ENCODE assay signal across 24 cellular contexts in genomic region chr14:75769047-75769685, GRCh38.
DNase-seq lines count a peak whose midpoint lies in the region; ATAC-seq, FAIRE-seq and TF ChIP-seq lines count a peak whose summit lies in the region.
"Had no signal": no experiment of that assay in that cellular context is flagged by ENCODE, and none has a peak within 500 bp of the region (broad histone marks: within the 10 kb centered on the region; RNA-seq: fewer than 3 reads in every experiment).

No MANE protein-coding gene starts in this region.

- no peak overlapping the region for H2AFZ ChIP-seq in astrocyte (ENCODE audit: low read depth, low read length)

- no peak for DNase-seq in activated T-cell treated with anti-CD3 and anti-CD28 coated beads, Interleukin-2, amount 50 U/mL, for 72 hours
- no peak for DNase-seq in activated T-cell treated with anti-CD3 and anti-CD28 coated beads, Interleukin-2, amount 50 U/mL, for 24 hours
- DNase-seq in astrocyte (ENCODE audit: low read depth) = peak; percentile 72
- peak; percentile 2 for DNase-seq in kidney glomerular epithelial cell (lab: John Stamatoyannopoulos, UW)
- DNase-seq in aorta = no peak
- DNase-seq in NCI-H2196 treated with DMSO at 0.1 percent for 48 hours (lab: John Stamatoyannopoulos, UW; ENCODE audit: unreplicated experiment) = no peak
- DNase-seq in activated naive CD4-positive, alpha-beta T cell (lab: John Stamatoyannopoulos, UW) = no peak
- DNase-seq: 8988T; activated CD4-positive, alpha-beta T cell treated with anti-CD3 and anti-CD28 coated beads, Interleukin-2, amount 10 ng/mL, durations not matched to agents 24 days and 14 days; activated naive CD4-positive, alpha-beta T cell treated with anti-CD3 and anti-CD28 coated beads, Interleukin-2, amount 50 U/mL, for 16 hours; body of pancreas; HFFc6; islet precursor cell; midbrain; NCI-H1417; NCI-H2081; pancreas; right cardiac atrium; upper lobe of right lung had no signal

- no peaks in the 10 kb centered on the region for H3K9me3 Mint-ChIP-seq in activated T-cell treated with anti-CD3 and anti-CD28 coated beads, Interleukin-2, amount 50 U/mL, for 72 hours
- H3K9me3 Mint-ChIP-seq in activated T-cell treated with anti-CD3 and anti-CD28 coated beads, Interleukin-2, amount 50 U/mL, for 24 hours = no peaks in the 10 kb centered on the region
- no peaks in the 10 kb centered on the region for H3K9me3 Mint-ChIP-seq in astrocyte (ENCODE audit: unreplicated experiment)
- H3K9me3 Mint-ChIP-seq: activated CD4-positive, alpha-beta T cell treated with anti-CD3 and anti-CD28 coated beads, Interleukin-2, amount 10 ng/mL, durations not matched to agents 24 days and 14 days; HFFc6; natural killer cell treated with Interleukin-12 subunit alpha and Interleukin-12 subunit beta and Interleukin-15 and Interleukin-18, amount 100 ng/mL, for 72 hours; T-helper 2 cell treated with Interferon-gamma antibody and Interleukin-4, amounts not matched to agents 5 μg/mL and 100 μg/mL, for 36 hours had no signal

- H3K9ac ChIP-seq in astrocyte (ENCODE audit: low read length) = peak overlapping the region; percentile 17

- ATAC-seq in activated T-cell treated with anti-CD3 and anti-CD28 coated beads, Interleukin-2, amount 50 U/mL, for 72 hours (replicated peaks in 1 of 2) = peak; percentile 22 to 80
- ATAC-seq in aorta (ENCODE audit: low FRiP score) = peak; percentile 36
- no peak for ATAC-seq in GM18502 (IDR thresholded peaks at IDR 0.05; ENCODE audit: poor library complexity, unreplicated experiment)
- ATAC-seq: body of pancreas, pancreas, right cardiac atrium, upper lobe of right lung had no signal

- 36 to 39% methylated on average over 9 of the region's 9 CpGs for WGBS in aorta, 2 donors

- TF ChIP-seq CTCF in astrocyte (IDR thresholded peaks at IDR 0.05; ENCODE audit: insufficient read depth, low read depth, low read length) = no peak

- H3K4me1 ChIP-seq in astrocyte (ENCODE audit: insufficient read depth, low read length) (peaks cover 12% of the 10 kb centered on the region), aorta (ENCODE audit: control insufficient read depth in 1 of 2, insufficient read depth in 2 of 2, low read length in 2 of 2) (peaks cover 4 to 5% of the 10 kb centered on the region in 2 donors)
- H3K4me1 ChIP-seq: body of pancreas, pancreas, upper lobe of right lung had no signal

- H3K27ac ChIP-seq in astrocyte (ENCODE audit: low read depth, low read length) = peak overlapping the region; percentile 56
- no peak overlapping the region for H3K27ac ChIP-seq in aorta (ENCODE audit: low read depth in 1 of 2, low read length in 2 of 2)
- H3K27ac ChIP-seq: body of pancreas, pancreas, upper lobe of right lung had no signal

- H3K4me3 Mint-ChIP-seq in activated T-cell treated with anti-CD3 and anti-CD28 coated beads, Interleukin-2, amount 50 U/mL, for 72 hours = no peak overlapping the region
- H3K4me3 Mint-ChIP-seq in activated T-cell treated with anti-CD3 and anti-CD28 coated beads, Interleukin-2, amount 50 U/mL, for 24 hours = no peak overlapping the region
- no peak overlapping the region for H3K4me3 Mint-ChIP-seq in astrocyte (ENCODE audit: unreplicated experiment)
- H3K4me3 Mint-ChIP-seq: activated CD4-positive, alpha-beta T cell treated with anti-CD3 and anti-CD28 coated beads, Interleukin-2, amount 10 ng/mL, durations not matched to agents 24 days and 14 days; B cell; HFFc6; natural killer cell treated with Interleukin-12 subunit alpha and Interleukin-12 subunit beta and Interleukin-15 and Interleukin-18, amount 100 ng/mL, for 72 hours; T-helper 2 cell treated with Interferon-gamma antibody and Interleukin-4, amounts not matched to agents 5 μg/mL and 100 μg/mL, for 36 hours had no signal

- no peak overlapping the region for H3K27ac Mint-ChIP-seq in activated T-cell treated with anti-CD3 and anti-CD28 coated beads, Interleukin-2, amount 50 U/mL, for 72 hours
- H3K27ac Mint-ChIP-seq in activated T-cell treated with anti-CD3 and anti-CD28 coated beads, Interleukin-2, amount 50 U/mL, for 24 hours = no peak overlapping the region
- H3K27ac Mint-ChIP-seq in astrocyte (ENCODE audit: unreplicated experiment) = no peak overlapping the region
- H3K27ac Mint-ChIP-seq: activated CD4-positive, alpha-beta T cell treated with anti-CD3 and anti-CD28 coated beads, Interleukin-2, amount 10 ng/mL, durations not matched to agents 24 days and 14 days; B cell; HFFc6; natural killer cell treated with Interleukin-12 subunit alpha and Interleukin-12 subunit beta and Interleukin-15 and Interleukin-18, amount 100 ng/mL, for 72 hours; T-helper 2 cell treated with Interferon-gamma antibody and Interleukin-4, amounts not matched to agents 5 μg/mL and 100 μg/mL, for 36 hours had no signal

- H3K79me2 ChIP-seq in astrocyte (ENCODE audit: insufficient read depth, low read length) = no peaks in the 10 kb centered on the region

- no peak overlapping the region for H3K4me3 ChIP-seq in astrocyte (ENCODE audit: insufficient read depth, low read depth, low read length)
- H3K4me3 ChIP-seq in aorta (ENCODE audit: low read length in 2 of 2) = no peak overlapping the region
- H3K4me3 ChIP-seq: body of pancreas, pancreas, upper lobe of right lung had no signal

- H3K4me1 Mint-ChIP-seq in activated T-cell treated with anti-CD3 and anti-CD28 coated beads, Interleukin-2, amount 50 U/mL, for 72 hours (ENCODE audit: low read depth) = no peaks in the 10 kb centered on the region
- H3K4me1 Mint-ChIP-seq in activated T-cell treated with anti-CD3 and anti-CD28 coated beads, Interleukin-2, amount 50 U/mL, for 24 hours (ENCODE audit: low read depth) = no peaks in the 10 kb centered on the region
- no peaks in the 10 kb centered on the region for H3K4me1 Mint-ChIP-seq in astrocyte (ENCODE audit: low read depth, unreplicated experiment)
- H3K4me1 Mint-ChIP-seq: activated CD4-positive, alpha-beta T cell treated with anti-CD3 and anti-CD28 coated beads, Interleukin-2, amount 10 ng/mL, durations not matched to agents 24 days and 14 days; B cell had no signal

- no peaks in the 10 kb centered on the region for H3K27me3 Mint-ChIP-seq in activated T-cell treated with anti-CD3 and anti-CD28 coated beads, Interleukin-2, amount 50 U/mL, for 72 hours (ENCODE audit: low read depth)
- H3K27me3 Mint-ChIP-seq in activated T-cell treated with anti-CD3 and anti-CD28 coated beads, Interleukin-2, amount 50 U/mL, for 24 hours = no peaks in the 10 kb centered on the region
- no peaks in the 10 kb centered on the region for H3K27me3 Mint-ChIP-seq in astrocyte (ENCODE audit: low read depth, unreplicated experiment)
- H3K27me3 Mint-ChIP-seq: activated CD4-positive, alpha-beta T cell treated with anti-CD3 and anti-CD28 coated beads, Interleukin-2, amount 10 ng/mL, durations not matched to agents 24 days and 14 days; B cell; natural killer cell treated with Interleukin-12 subunit alpha and Interleukin-12 subunit beta and Interleukin-15 and Interleukin-18, amount 100 ng/mL, for 72 hours had no signal

- no peaks in the 10 kb centered on the region for H3K9me3 ChIP-seq in astrocyte (ENCODE audit: insufficient read depth, low read depth, low read length)
- no peaks in the 10 kb centered on the region for H3K9me3 ChIP-seq in aorta (ENCODE audit: control insufficient read depth, low read length)
- H3K9me3 ChIP-seq: body of pancreas, pancreas, upper lobe of right lung had no signal

- H3K36me3 Mint-ChIP-seq in activated T-cell treated with anti-CD3 and anti-CD28 coated beads, Interleukin-2, amount 50 U/mL, for 72 hours (ENCODE audit: insufficient read depth in 2 of 2) = no peaks in the 10 kb centered on the region
- H3K36me3 Mint-ChIP-seq in activated T-cell treated with anti-CD3 and anti-CD28 coated beads, Interleukin-2, amount 50 U/mL, for 24 hours (ENCODE audit: low read depth) = peaks cover 30% of the 10 kb centered on the region
- no peaks in the 10 kb centered on the region for H3K36me3 Mint-ChIP-seq in astrocyte (ENCODE audit: low read depth, unreplicated experiment)
- H3K36me3 Mint-ChIP-seq: natural killer cell treated with Interleukin-12 subunit alpha and Interleukin-12 subunit beta and Interleukin-15 and Interleukin-18, amount 100 ng/mL, for 72 hours had no signal

- H4K20me1 ChIP-seq in astrocyte (ENCODE audit: insufficient read depth, low read length) = no peaks in the 10 kb centered on the region

- H3K4me2 ChIP-seq in astrocyte (ENCODE audit: low read length) = peak overlapping the region; percentile 27

- intact Hi-C loops in aorta (cut with DNase I) = no loop called here

- no peak for FAIRE-seq in astrocyte (lab: Jason Lieb, UNC)
- FAIRE-seq: G401.6, pancreas had no signal

- no peaks in the 10 kb centered on the region for H3K27me3 ChIP-seq in astrocyte (ENCODE audit: insufficient read depth, low read length)
- no peaks in the 10 kb centered on the region for H3K27me3 ChIP-seq in aorta (ENCODE audit: control insufficient read depth in 1 of 2, insufficient read depth in 2 of 2, low read length in 1 of 2)
- H3K27me3 ChIP-seq: body of pancreas, pancreas, upper lobe of right lung had no signal

- no peaks in the 10 kb centered on the region for H3K36me3 ChIP-seq in astrocyte (ENCODE audit: insufficient read depth, low read length)
- H3K36me3 ChIP-seq in aorta (ENCODE audit: control insufficient read depth in 1 of 2, insufficient read depth in 2 of 2, low read length in 1 of 2) = peaks cover 0 to 2% of the 10 kb centered on the region in 2 donors
- H3K36me3 ChIP-seq: pancreas had no signal

Comparison
In these comparisons a context has a peak if more than half of its experiments do, and no peak if none do; other contexts are left out.
1. DNase-seq: peak in astrocyte (single experiment) and kidney glomerular epithelial cell (single experiment); none in activated T-cell treated with anti-CD3 and anti-CD28 coated beads, Interleukin-2, amount 50 U/mL, for 72 hours (0 of 2), activated T-cell treated with anti-CD3 and anti-CD28 coated beads, Interleukin-2, amount 50 U/mL, for 24 hours (single experiment), aorta (0 of 2), NCI-H2196 treated with DMSO at 0.1 percent for 48 hours (single experiment) and activated naive CD4-positive, alpha-beta T cell (0 of 4).